ENCODE assay signal across 1 cellular context in genomic region chr5:95102080-95102479, GRCh38.
TF ChIP-seq lines count a peak whose summit lies in the region.

No MANE protein-coding gene starts in this region.

TF ChIP-seq in GM12878, 131 proteins besides CTCF, POLR2A, EP300 and RAD21 (continued from another document):
- TF ChIP-seq, protein P1, sequence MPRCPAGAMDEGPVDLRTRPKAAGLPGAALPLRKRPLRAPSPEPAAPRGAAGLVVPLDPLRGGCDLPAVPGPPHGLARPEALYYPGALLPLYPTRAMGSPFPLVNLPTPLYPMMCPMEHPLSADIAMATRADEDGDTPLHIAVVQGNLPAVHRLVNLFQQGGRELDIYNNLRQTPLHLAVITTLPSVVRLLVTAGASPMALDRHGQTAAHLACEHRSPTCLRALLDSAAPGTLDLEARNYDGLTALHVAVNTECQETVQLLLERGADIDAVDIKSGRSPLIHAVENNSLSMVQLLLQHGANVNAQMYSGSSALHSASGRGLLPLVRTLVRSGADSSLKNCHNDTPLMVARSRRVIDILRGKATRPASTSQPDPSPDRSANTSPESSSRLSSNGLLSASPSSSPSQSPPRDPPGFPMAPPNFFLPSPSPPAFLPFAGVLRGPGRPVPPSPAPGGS (IDR thresholded peaks at IDR 0.05; ENCODE audit: borderline replicate concordance, insufficient read depth, low read depth, low read length, poor library complexity, severe bottlenecking): no peak
- TF ChIP-seq NFIC (IDR thresholded peaks at IDR 0.05; ENCODE audit: low read depth, low read length): no peak
- no peak for TF ChIP-seq NFYA (IDR thresholded peaks at IDR 0.05; ENCODE audit: borderline replicate concordance, low read depth, low read length)
- no peak for TF ChIP-seq CEBPB (IDR thresholded peaks at IDR 0.05; ENCODE audit: borderline replicate concordance in 1 of 2, low read depth in 2 of 2, low read length in 2 of 2)
- TF ChIP-seq MTA3 (IDR thresholded peaks at IDR 0.05; ENCODE audit: borderline replicate concordance, low read length): no peak
- TF ChIP-seq SIN3A (IDR thresholded peaks at IDR 0.05; ENCODE audit: low read depth, low read length): no peak
- TF ChIP-seq ZNF384 (IDR thresholded peaks at IDR 0.05; ENCODE audit: borderline replicate concordance, low read depth, low read length): no peak
- no peak for TF ChIP-seq CHD1 (IDR thresholded peaks at IDR 0.05; ENCODE audit: low read depth, low read length)
- TF ChIP-seq, protein P2, sequence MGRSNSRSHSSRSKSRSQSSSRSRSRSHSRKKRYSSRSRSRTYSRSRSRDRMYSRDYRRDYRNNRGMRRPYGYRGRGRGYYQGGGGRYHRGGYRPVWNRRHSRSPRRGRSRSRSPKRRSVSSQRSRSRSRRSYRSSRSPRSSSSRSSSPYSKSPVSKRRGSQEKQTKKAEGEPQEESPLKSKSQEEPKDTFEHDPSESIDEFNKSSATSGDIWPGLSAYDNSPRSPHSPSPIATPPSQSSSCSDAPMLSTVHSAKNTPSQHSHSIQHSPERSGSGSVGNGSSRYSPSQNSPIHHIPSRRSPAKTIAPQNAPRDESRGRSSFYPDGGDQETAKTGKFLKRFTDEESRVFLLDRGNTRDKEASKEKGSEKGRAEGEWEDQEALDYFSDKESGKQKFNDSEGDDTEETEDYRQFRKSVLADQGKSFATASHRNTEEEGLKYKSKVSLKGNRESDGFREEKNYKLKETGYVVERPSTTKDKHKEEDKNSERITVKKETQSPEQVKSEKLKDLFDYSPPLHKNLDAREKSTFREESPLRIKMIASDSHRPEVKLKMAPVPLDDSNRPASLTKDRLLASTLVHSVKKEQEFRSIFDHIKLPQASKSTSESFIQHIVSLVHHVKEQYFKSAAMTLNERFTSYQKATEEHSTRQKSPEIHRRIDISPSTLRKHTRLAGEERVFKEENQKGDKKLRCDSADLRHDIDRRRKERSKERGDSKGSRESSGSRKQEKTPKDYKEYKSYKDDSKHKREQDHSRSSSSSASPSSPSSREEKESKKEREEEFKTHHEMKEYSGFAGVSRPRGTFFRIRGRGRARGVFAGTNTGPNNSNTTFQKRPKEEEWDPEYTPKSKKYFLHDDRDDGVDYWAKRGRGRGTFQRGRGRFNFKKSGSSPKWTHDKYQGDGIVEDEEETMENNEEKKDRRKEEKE (IDR thresholded peaks at IDR 0.05): no peak
- no peak for TF ChIP-seq LARP7 (IDR thresholded peaks at IDR 0.05)
- TF ChIP-seq SREBF2 (IDR thresholded peaks at IDR 0.05; ENCODE audit: low read length): no peak
- TF ChIP-seq, protein P3, sequence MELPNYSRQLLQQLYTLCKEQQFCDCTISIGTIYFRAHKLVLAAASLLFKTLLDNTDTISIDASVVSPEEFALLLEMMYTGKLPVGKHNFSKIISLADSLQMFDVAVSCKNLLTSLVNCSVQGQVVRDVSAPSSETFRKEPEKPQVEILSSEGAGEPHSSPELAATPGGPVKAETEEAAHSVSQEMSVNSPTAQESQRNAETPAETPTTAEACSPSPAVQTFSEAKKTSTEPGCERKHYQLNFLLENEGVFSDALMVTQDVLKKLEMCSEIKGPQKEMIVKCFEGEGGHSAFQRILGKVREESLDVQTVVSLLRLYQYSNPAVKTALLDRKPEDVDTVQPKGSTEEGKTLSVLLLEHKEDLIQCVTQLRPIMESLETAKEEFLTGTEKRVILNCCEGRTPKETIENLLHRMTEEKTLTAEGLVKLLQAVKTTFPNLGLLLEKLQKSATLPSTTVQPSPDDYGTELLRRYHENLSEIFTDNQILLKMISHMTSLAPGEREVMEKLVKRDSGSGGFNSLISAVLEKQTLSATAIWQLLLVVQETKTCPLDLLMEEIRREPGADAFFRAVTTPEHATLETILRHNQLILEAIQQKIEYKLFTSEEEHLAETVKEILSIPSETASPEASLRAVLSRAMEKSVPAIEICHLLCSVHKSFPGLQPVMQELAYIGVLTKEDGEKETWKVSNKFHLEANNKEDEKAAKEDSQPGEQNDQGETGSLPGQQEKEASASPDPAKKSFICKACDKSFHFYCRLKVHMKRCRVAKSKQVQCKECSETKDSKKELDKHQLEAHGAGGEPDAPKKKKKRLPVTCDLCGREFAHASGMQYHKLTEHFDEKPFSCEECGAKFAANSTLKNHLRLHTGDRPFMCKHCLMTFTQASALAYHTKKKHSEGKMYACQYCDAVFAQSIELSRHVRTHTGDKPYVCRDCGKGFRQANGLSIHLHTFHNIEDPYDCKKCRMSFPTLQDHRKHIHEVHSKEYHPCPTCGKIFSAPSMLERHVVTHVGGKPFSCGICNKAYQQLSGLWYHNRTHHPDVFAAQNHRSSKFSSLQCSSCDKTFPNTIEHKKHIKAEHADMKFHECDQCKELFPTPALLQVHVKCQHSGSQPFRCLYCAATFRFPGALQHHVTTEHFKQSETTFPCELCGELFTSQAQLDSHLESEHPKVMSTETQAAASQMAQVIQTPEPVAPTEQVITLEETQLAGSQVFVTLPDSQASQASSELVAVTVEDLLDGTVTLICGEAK (IDR thresholded peaks at IDR 0.05; ENCODE audit: borderline replicate concordance): no peak
TF ChIP-seq in GM12878: peak in this region for 0.
